ENCODE assay signal across 31 cellular contexts in genomic region chr9:89715318-89715858, GRCh38.
DNase-seq lines count a peak whose midpoint lies in the region; ATAC-seq, FAIRE-seq and TF ChIP-seq lines count a peak whose summit lies in the region.
"Had no signal": no experiment of that assay in that cellular context is flagged by ENCODE, and none has a peak within 500 bp of the region (broad histone marks: within the 10 kb centered on the region; RNA-seq: fewer than 3 reads in every experiment).

No MANE protein-coding gene starts in this region.

- no peaks in the 10 kb centered on the region for H3K27me3 Mint-ChIP-seq in activated CD4-positive, alpha-beta T cell treated with anti-CD3 and anti-CD28 coated beads, Interleukin-2, amount 10 ng/mL, durations not matched to agents 24 days and 14 days
- no peaks in the 10 kb centered on the region for H3K27me3 Mint-ChIP-seq in activated CD8-positive, alpha-beta T cell treated with anti-CD3 and anti-CD28 coated beads, Interleukin-2, amount 10 ng/mL, durations not matched to agents 7 days and 5 days (ENCODE audit: low read depth)
- H3K27me3 Mint-ChIP-seq: CD4-positive, alpha-beta T cell had no signal

- ATAC-seq in DND-41 (ENCODE audit: insufficient read depth, low read depth) (peak; percentile 40; the same call in 1 of the 3 replicates), GM19463 (IDR thresholded peaks at IDR 0.05; ENCODE audit: unreplicated experiment) (no peak), GM21576 (IDR thresholded peaks at IDR 0.05; ENCODE audit: unreplicated experiment) (no peak)
- peak; percentile 78 for ATAC-seq in activated CD8-positive, alpha-beta T cell treated with anti-CD3 and anti-CD28 coated beads, Interleukin-2, amount 10 ng/mL, durations not matched to agents 7 days and 5 days
- ATAC-seq: body of pancreas, left lung had no signal

- CTCF ChIA-PET in activated CD8-positive, alpha-beta T cell treated with anti-CD3 and anti-CD28 coated beads, Interleukin-2, amount 10 ng/mL, durations not matched to agents 7 days and 5 days (lab: Charles Lee): interaction anchor here (1.0 to 2.5 kb wide), 6 partner anchors 11 to 113 kb away, joined by 3 to 21 read pairs (median 3); no protein-coding TSS in a partner anchor
- CTCF ChIA-PET in H1 (lab: Charles Lee; ENCODE audit: partially characterized antibody): interaction anchor here (1.3 to 1.6 kb wide), 3 partner anchors 10 to 203 kb away, joined by 3 read pairs; no protein-coding TSS in a partner anchor

- no peaks in the 10 kb centered on the region for H4K20me1 ChIP-seq in DND-41 (ENCODE audit: insufficient read depth, low read length)
- peaks cover 0 to 2% of the 10 kb centered on the region in 2 experiments for H4K20me1 ChIP-seq in H1 (replicated peaks in 1 of 2; ENCODE audit: control insufficient read depth in 1 of 2, insufficient read depth in 2 of 2, low read length in 2 of 2)

- H4K91ac ChIP-seq in H1 (replicated peaks; ENCODE audit: insufficient read length, low read length): no peak overlapping the region

- DNase-seq in activated CD4-positive, alpha-beta T cell treated with anti-CD3 and anti-CD28 coated beads, Interleukin-2, amount 10 ng/mL, durations not matched to agents 24 days and 14 days: no peak
- DNase-seq in activated CD4-positive, alpha-beta T cell treated with anti-CD3 and anti-CD28 coated beads, Interleukin-2, amount 50 U/mL, for 4 hours: no peak
- DNase-seq in DND-41: no peak
- peak; percentile 50 for DNase-seq in activated CD8-positive, alpha-beta T cell treated with anti-CD3 and anti-CD28 coated beads, Interleukin-2, amount 10 ng/mL, durations not matched to agents 7 days and 5 days
- no peak for DNase-seq in H1 (ENCODE audit: low read depth in 1 of 2, low spot score in 2 of 2)
- DNase-seq in islet precursor cell: no peak
- DNase-seq: activated effector memory CD4-positive, alpha-beta T cell treated with Interleukin-2 at 50 U/mL for 16 hours; adrenal gland; body of pancreas; CD4-positive, alpha-beta T cell; cerebellar nuclear complex; DMS 273 treated with DMSO at 0.1 percent for 48 hours; dorsolateral prefrontal cortex; H7; hippocampal formation; left lung; mesenchymal stem cell; NCI-H1105; NCI-H187 treated with DMSO at 0.1 percent for 48 hours; NCI-H524; NK-92 treated with Interleukin-12 subunit alpha and Interleukin-12 subunit beta, amount 100 ng/mL, for 24 hours; Right ventricle myocardium superior; sigmoid colon; stimulated activated naive CD4-positive, alpha-beta T cell; T1000 had no signal

- no peak overlapping the region for H2BK20ac ChIP-seq in H1 (ENCODE audit: low read length)

- no peaks in the 10 kb centered on the region for H3K79me1 ChIP-seq in H1 (ENCODE audit: low read depth, low read length)

- H3K23me2 ChIP-seq in H1 (ENCODE audit: low read depth, low read length): peaks cover 5% of the 10 kb centered on the region; the same call in 1 of the 2 replicates

- no peak overlapping the region for H2BK15ac ChIP-seq in H1 (ENCODE audit: low read length)

- POLR2A ChIA-PET in activated CD8-positive, alpha-beta T cell treated with anti-CD3 and anti-CD28 coated beads, Interleukin-2, amount 10 ng/mL, durations not matched to agents 7 days and 5 days (lab: Charles Lee): interaction anchor here (1.2 to 3.4 kb wide), 2 partner anchors 13 to 29 kb away, joined by 6 to 32 read pairs; no protein-coding TSS in a partner anchor
- POLR2A ChIA-PET in H1 (lab: Charles Lee; ENCODE audit: partially characterized antibody): no interaction called here

- peaks cover 4% of the 10 kb centered on the region for H3K9me3 Mint-ChIP-seq in activated CD4-positive, alpha-beta T cell treated with anti-CD3 and anti-CD28 coated beads, Interleukin-2, amount 10 ng/mL, durations not matched to agents 24 days and 14 days
- H3K9me3 Mint-ChIP-seq in activated CD8-positive, alpha-beta T cell treated with anti-CD3 and anti-CD28 coated beads, Interleukin-2, amount 10 ng/mL, durations not matched to agents 7 days and 5 days (ENCODE audit: insufficient read depth): no peaks in the 10 kb centered on the region
- H3K9me3 Mint-ChIP-seq: CD4-positive, alpha-beta T cell had no signal

- no peak overlapping the region for H4K5ac ChIP-seq in H1 (ENCODE audit: insufficient read length, low read depth, low read length)

- H3K9me3 ChIP-seq in DND-41 (ENCODE audit: insufficient read depth, low read length, severe bottlenecking): no peaks in the 10 kb centered on the region
- no peaks in the 10 kb centered on the region for H3K9me3 ChIP-seq in H1 (ENCODE audit: insufficient read depth in 2 of 2, low read depth in 1 of 2, low read length in 1 of 2)
- H3K9me3 ChIP-seq: adrenal gland, body of pancreas, left lung, sigmoid colon, thoracic aorta, vagina had no signal

- H3K27me3 ChIP-seq in DND-41 (ENCODE audit: insufficient read depth, low read length, poor library complexity): no peaks in the 10 kb centered on the region
- H3K27me3 ChIP-seq in H1 (replicated peaks in 1 of 4; ENCODE audit: control insufficient read depth in 3 of 4, extremely low read depth in 1 of 4, insufficient read depth in 3 of 4, low read length in 3 of 4): no peaks in the 10 kb centered on the region
- H3K27me3 ChIP-seq: adrenal gland, body of pancreas, dorsolateral prefrontal cortex, left lung, sigmoid colon, vagina had no signal

- H3K27ac Mint-ChIP-seq in activated CD4-positive, alpha-beta T cell treated with anti-CD3 and anti-CD28 coated beads, Interleukin-2, amount 10 ng/mL, durations not matched to agents 24 days and 14 days: peak overlapping the region; percentile 69
- H3K27ac Mint-ChIP-seq in activated CD8-positive, alpha-beta T cell treated with anti-CD3 and anti-CD28 coated beads, Interleukin-2, amount 10 ng/mL, durations not matched to agents 7 days and 5 days: peak overlapping the region; percentile 81
- H3K27ac Mint-ChIP-seq: CD4-positive, alpha-beta T cell; progenitor cell of endocrine pancreas had no signal

- H3K4me2 ChIP-seq in DND-41 (ENCODE audit: insufficient read depth, low read length) (no peak overlapping the region), H1 (ENCODE audit: insufficient read depth in 1 of 2, low read depth in 2 of 2, low read length in 2 of 2) (no peak overlapping the region)

- H3K79me2 ChIP-seq in DND-41 (ENCODE audit: insufficient read depth, low read length) (no peaks in the 10 kb centered on the region), H1 (ENCODE audit: control insufficient read depth in 1 of 2, insufficient read depth in 2 of 2, low read length in 2 of 2) (no peaks in the 10 kb centered on the region)

- H3K14ac ChIP-seq in H1 (ENCODE audit: insufficient read length): no peak overlapping the region

- TF ChIP-seq EP300 in H1 (IDR thresholded peaks at IDR 0.05; ENCODE audit: borderline replicate concordance in 1 of 2, low read depth in 2 of 2, low read length in 2 of 2): no peak

- H3K36me3 Mint-ChIP-seq in activated CD4-positive, alpha-beta T cell treated with anti-CD3 and anti-CD28 coated beads, Interleukin-2, amount 10 ng/mL, durations not matched to agents 24 days and 14 days (ENCODE audit: low read depth): peaks cover 53% of the 10 kb centered on the region
- H3K36me3 Mint-ChIP-seq in activated CD8-positive, alpha-beta T cell treated with anti-CD3 and anti-CD28 coated beads, Interleukin-2, amount 10 ng/mL, durations not matched to agents 7 days and 5 days (ENCODE audit: low read depth): peaks cover 13% of the 10 kb centered on the region

- H3K4ac ChIP-seq in H1 (replicated peaks; ENCODE audit: insufficient read length, low read depth, low read length): no peak overlapping the region

- H4K8ac ChIP-seq in H1 (ENCODE audit: extremely low read depth, insufficient read depth, low read length): no peak overlapping the region

- H2BK120ac ChIP-seq in H1 (replicated peaks; ENCODE audit: low read depth, low read length): no peak overlapping the region

- no peak for TF ChIP-seq RAD21 in H1 (IDR thresholded peaks at IDR 0.05 in 1 of 2, conservative IDR thresholded peaks at IDR 0.05 in 1 of 2; ENCODE audit: low read depth in 2 of 2, low read length in 2 of 2)

- 90% methylated on average over 2 of the region's 2 CpGs; no CpG with 5 or more reads in 1 of the 2 experiments for WGBS in H1 (ENCODE audit: extremely low coverage in 1 of 2, insufficient coverage in 1 of 2, insufficient read length in 1 of 2, insufficient replicate concordance in 2 of 2, low coverage in 1 of 2, low lambda C conversion rate in 2 of 2, missing lambda C conversion rate in 1 of 2), 2 experiments

- no peak overlapping the region for H2AFZ ChIP-seq in DND-41 (ENCODE audit: low read depth, low read length)
- H2AFZ ChIP-seq in H1 (ENCODE audit: low read length): no peak overlapping the region

- H3K4me1 ChIP-seq in DND-41 (ENCODE audit: insufficient read depth, low read length) (peaks cover 8% of the 10 kb centered on the region; the same call in 1 of the 2 replicates), H1 (replicated peaks in 1 of 4; ENCODE audit: control insufficient read depth in 3 of 4, insufficient read depth in 4 of 4, low read length in 3 of 4) (no peaks in the 10 kb centered on the region)
- H3K4me1 ChIP-seq: adrenal gland, body of pancreas had no signal

- no peak overlapping the region for H3K56ac ChIP-seq in H1 (replicated peaks; ENCODE audit: insufficient read length, low read depth, low read length)

- H3K4me1 Mint-ChIP-seq in activated CD4-positive, alpha-beta T cell treated with anti-CD3 and anti-CD28 coated beads, Interleukin-2, amount 10 ng/mL, durations not matched to agents 24 days and 14 days: peaks cover 48% of the 10 kb centered on the region
- peaks cover 85% of the 10 kb centered on the region for H3K4me1 Mint-ChIP-seq in activated CD8-positive, alpha-beta T cell treated with anti-CD3 and anti-CD28 coated beads, Interleukin-2, amount 10 ng/mL, durations not matched to agents 7 days and 5 days (ENCODE audit: low read depth)

- no peak overlapping the region for H3K4me3 ChIP-seq in DND-41 (ENCODE audit: low read depth in 1 of 2, low read length in 2 of 2)
- H3K4me3 ChIP-seq in H1 (ENCODE audit: extremely low read depth in 1 of 4, insufficient read depth in 2 of 4, low read depth in 3 of 4, low read length in 4 of 4): no peak overlapping the region
- H3K4me3 ChIP-seq: adrenal gland, body of pancreas, dorsolateral prefrontal cortex, left lung, sigmoid colon, thoracic aorta, vagina had no signal

- no peak overlapping the region for H2BK12ac ChIP-seq in H1 (ENCODE audit: low read depth, low read length)

- H3K27ac ChIP-seq in DND-41 (ENCODE audit: low read length): no peak overlapping the region
- H3K27ac ChIP-seq in H1 (ENCODE audit: low read depth, low read length): no peak overlapping the region
- H3K27ac ChIP-seq: adrenal gland, body of pancreas, dorsolateral prefrontal cortex, left lung, sigmoid colon, thoracic aorta, vagina had no signal

- TF ChIP-seq CTCF in DND-41 (IDR thresholded peaks at IDR 0.05; ENCODE audit: borderline replicate concordance, extremely low read depth, low read length, poor library complexity, severe bottlenecking) (no peak), H1 (IDR thresholded peaks at IDR 0.05; ENCODE audit: control extremely low read depth in 1 of 3, insufficient read depth in 1 of 3, low read depth in 1 of 3, low read length in 3 of 3) (no peak)

- no peak for TF ChIP-seq POLR2A in H1 (IDR thresholded peaks at IDR 0.05; ENCODE audit: control extremely low read depth in 1 of 2, low read depth in 2 of 2, low read length in 2 of 2)

- intact Hi-C loops in activated CD4-positive, alpha-beta T cell treated with anti-CD3 and anti-CD28 coated beads, Interleukin-2, amount 10 ng/mL, durations not matched to agents 24 days and 14 days (cut with micrococcal nuclease): loop anchor here (2.0 kb wide), 1 partner anchor 23 kb away; no protein-coding TSS in a partner anchor

- H3K36me3 ChIP-seq in DND-41 (ENCODE audit: insufficient read depth, low read length) (no peaks in the 10 kb centered on the region), H1 (ENCODE audit: control insufficient read depth in 2 of 4, insufficient read depth in 4 of 4, low read length in 3 of 4) (no peaks in the 10 kb centered on the region)
- H3K36me3 ChIP-seq: adrenal gland, left lung, sigmoid colon, thoracic aorta, vagina had no signal

- no peak overlapping the region for H3K9ac ChIP-seq in DND-41 (ENCODE audit: low read depth, low read length)
- no peak overlapping the region for H3K9ac ChIP-seq in H1 (replicated peaks in 1 of 4; ENCODE audit: extremely low read depth in 1 of 4, low read depth in 3 of 4, low read length in 3 of 4)

- H3K18ac ChIP-seq in H1 (ENCODE audit: extremely low read depth, low read length): no peak overlapping the region

- H3K4me3 Mint-ChIP-seq in activated CD4-positive, alpha-beta T cell treated with anti-CD3 and anti-CD28 coated beads, Interleukin-2, amount 10 ng/mL, durations not matched to agents 24 days and 14 days: peak overlapping the region; percentile 50
- peak overlapping the region; percentile 40 for H3K4me3 Mint-ChIP-seq in activated CD8-positive, alpha-beta T cell treated with anti-CD3 and anti-CD28 coated beads, Interleukin-2, amount 10 ng/mL, durations not matched to agents 7 days and 5 days
- H3K4me3 Mint-ChIP-seq: CD4-positive, alpha-beta T cell had no signal

- no peak for FAIRE-seq in H1 (lab: Jason Lieb, UNC)
- FAIRE-seq: GM12891 had no signal

- H2BK5ac ChIP-seq in H1 (ENCODE audit: low read depth, low read length): no peak overlapping the region

- no peak overlapping the region for H3K23ac ChIP-seq in H1 (ENCODE audit: insufficient read length)

- no peak overlapping the region for H2AK5ac ChIP-seq in H1 (ENCODE audit: low read depth, low read length)

Comparison
In these comparisons a context has a peak if more than half of its experiments do, and no peak if none do; other contexts are left out.
1. ATAC-seq: peak in DND-41 (single experiment) and activated CD8-positive, alpha-beta T cell treated with anti-CD3 and anti-CD28 coated beads, Interleukin-2, amount 10 ng/mL, durations not matched to agents 7 days and 5 days (single experiment); none in GM19463 (single experiment) and GM21576 (single experiment).